In the genomic region with DNA sequence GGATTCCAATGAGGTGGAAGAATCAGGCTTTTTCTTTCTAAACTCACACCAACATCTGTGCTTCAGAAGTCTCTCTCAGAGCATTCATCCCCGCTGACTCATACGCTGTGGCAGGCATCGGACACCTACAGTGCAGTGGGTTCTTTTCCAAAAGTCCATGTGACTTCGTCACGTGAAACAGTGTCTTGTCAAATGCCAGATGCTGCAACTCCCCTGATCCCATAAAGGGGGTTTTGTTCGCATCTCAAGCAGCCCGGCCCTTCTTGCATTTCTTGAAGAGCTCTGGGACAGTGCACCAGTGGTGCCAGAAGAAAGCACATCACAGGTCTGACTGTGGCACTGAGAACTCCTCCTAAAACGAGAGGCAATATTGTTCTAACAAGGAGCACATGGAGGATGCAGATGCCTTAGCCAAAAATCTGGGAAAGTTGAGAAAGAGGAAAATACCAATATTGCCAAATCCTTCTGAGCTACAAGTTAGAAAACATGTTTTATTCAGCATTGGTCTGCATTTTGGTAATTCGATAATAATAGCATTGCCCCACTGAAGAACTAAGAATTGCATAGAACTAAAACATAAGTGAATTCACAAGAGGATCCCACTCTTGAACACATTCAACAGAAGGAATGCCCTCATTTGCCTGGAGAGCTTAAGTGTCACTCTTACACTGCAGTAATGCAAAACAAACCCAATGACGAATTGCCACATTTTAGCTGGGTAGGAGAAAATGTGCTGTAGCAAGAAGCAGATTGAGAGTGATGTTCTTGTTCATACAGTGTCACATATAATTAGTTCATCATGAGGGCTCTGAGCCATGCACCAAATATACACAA, we compare ENCODE assay signal across 1 cellular context.
A peak's percentile ranks its signal among the peaks of the same experiment; 100 is the strongest.
TF ChIP-seq lines count a peak whose summit lies in the region.

No MANE protein-coding gene starts in this region.

TF ChIP-seq in HepG2, 621 proteins besides CTCF, POLR2A, EP300 and RAD21 (continued from another document):
- TF ChIP-seq BHLHE40 (IDR thresholded peaks at IDR 0.05; ENCODE audit: low read length) (peak; percentile 51; the same call in 1 of the 2 replicates), CCDC6 (CRISPR knock-in tag; IDR thresholded peaks at IDR 0.05) (no peak), SAP130 (CRISPR knock-in tag; IDR thresholded peaks at IDR 0.05; ENCODE audit: low read depth) (0 out of 2 replicates have a peak, but pooled peaks have one; percentile 28), FOSL2 (CRISPR knock-in tag; IDR thresholded peaks at IDR 0.05) (peak; percentile 83), ZNF337 (CRISPR knock-in tag; IDR thresholded peaks at IDR 0.05; ENCODE audit: borderline replicate concordance, low read depth) (no peak), ZNF720 (CRISPR knock-in tag; IDR thresholded peaks at IDR 0.05) (no peak), ZNF678 (CRISPR knock-in tag; IDR thresholded peaks at IDR 0.05) (no peak), ZNF768 (CRISPR knock-in tag; IDR thresholded peaks at IDR 0.05) (no peak), ZNF816 (CRISPR knock-in tag; IDR thresholded peaks at IDR 0.05; ENCODE audit: borderline replicate concordance) (no peak), ZNF510 (CRISPR knock-in tag; IDR thresholded peaks at IDR 0.05; ENCODE audit: low read depth) (no peak), PAX8 (CRISPR knock-in tag; IDR thresholded peaks at IDR 0.05; ENCODE audit: borderline replicate concordance) (no peak), AHR (CRISPR knock-in tag; IDR thresholded peaks at IDR 0.05) (no peak), ZNF879 (CRISPR knock-in tag; IDR thresholded peaks at IDR 0.05) (no peak), MAF1 (CRISPR knock-in tag; IDR thresholded peaks at IDR 0.05; ENCODE audit: borderline replicate concordance) (no peak), ISL2 (CRISPR knock-in tag; IDR thresholded peaks at IDR 0.05) (no peak), NFE2 (CRISPR knock-in tag; IDR thresholded peaks at IDR 0.05) (no peak), NFE2L1 (CRISPR knock-in tag; IDR thresholded peaks at IDR 0.05; ENCODE audit: borderline replicate concordance) (no peak), MEF2D (CRISPR knock-in tag; IDR thresholded peaks at IDR 0.05) (no peak), REL (CRISPR knock-in tag; conservative IDR thresholded peaks at IDR 0.05) (no peak)
- TF ChIP-seq, protein P1, sequence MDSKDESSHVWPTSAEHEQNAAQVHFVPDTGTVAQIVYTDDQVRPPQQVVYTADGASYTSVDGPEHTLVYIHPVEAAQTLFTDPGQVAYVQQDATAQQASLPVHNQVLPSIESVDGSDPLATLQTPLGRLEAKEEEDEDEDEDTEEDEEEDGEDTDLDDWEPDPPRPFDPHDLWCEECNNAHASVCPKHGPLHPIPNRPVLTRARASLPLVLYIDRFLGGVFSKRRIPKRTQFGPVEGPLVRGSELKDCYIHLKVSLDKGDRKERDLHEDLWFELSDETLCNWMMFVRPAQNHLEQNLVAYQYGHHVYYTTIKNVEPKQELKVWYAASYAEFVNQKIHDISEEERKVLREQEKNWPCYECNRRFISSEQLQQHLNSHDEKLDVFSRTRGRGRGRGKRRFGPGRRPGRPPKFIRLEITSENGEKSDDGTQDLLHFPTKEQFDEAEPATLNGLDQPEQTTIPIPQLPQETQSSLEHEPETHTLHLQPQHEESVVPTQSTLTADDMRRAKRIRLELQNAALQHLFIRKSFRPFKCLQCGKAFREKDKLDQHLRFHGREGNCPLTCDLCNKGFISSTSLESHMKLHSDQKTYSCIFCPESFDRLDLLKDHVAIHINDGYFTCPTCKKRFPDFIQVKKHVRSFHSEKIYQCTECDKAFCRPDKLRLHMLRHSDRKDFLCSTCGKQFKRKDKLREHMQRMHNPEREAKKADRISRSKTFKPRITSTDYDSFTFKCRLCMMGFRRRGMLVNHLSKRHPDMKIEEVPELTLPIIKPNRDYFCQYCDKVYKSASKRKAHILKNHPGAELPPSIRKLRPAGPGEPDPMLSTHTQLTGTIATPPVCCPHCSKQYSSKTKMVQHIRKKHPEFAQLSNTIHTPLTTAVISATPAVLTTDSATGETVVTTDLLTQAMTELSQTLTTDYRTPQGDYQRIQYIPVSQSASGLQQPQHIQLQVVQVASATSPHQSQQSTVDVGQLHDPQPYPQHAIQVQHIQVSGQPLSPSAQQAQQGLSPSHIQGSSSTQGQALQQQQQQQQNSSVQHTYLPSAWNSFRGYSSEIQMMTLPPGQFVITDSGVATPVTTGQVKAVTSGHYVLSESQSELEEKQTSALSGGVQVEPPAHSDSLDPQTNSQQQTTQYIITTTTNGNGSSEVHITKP (CRISPR knock-in tag; IDR thresholded peaks at IDR 0.05; ENCODE audit: low read depth), result no peak
- TF ChIP-seq, protein P2, sequence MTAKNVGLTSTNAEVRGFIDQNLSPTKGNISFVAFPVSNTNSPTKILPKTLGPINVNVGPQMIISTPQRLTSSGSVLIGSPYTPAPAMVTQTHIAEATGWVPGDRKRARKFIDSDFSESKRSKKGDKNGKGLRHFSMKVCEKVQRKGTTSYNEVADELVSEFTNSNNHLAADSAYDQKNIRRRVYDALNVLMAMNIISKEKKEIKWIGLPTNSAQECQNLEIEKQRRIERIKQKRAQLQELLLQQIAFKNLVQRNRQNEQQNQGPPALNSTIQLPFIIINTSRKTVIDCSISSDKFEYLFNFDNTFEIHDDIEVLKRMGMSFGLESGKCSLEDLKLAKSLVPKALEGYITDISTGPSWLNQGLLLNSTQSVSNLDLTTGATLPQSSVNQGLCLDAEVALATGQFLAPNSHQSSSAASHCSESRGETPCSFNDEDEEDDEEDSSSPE (CRISPR knock-in tag; IDR thresholded peaks at IDR 0.05), result no peak
- TF ChIP-seq, protein P3, sequence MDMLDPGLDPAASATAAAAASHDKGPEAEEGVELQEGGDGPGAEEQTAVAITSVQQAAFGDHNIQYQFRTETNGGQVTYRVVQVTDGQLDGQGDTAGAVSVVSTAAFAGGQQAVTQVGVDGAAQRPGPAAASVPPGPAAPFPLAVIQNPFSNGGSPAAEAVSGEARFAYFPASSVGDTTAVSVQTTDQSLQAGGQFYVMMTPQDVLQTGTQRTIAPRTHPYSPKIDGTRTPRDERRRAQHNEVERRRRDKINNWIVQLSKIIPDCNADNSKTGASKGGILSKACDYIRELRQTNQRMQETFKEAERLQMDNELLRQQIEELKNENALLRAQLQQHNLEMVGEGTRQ (IDR thresholded peaks at IDR 0.05; ENCODE audit: low read depth, low read length), result 0 out of 2 replicates have a peak, but pooled peaks have one; percentile 20
- TF ChIP-seq, protein P3 (CRISPR knock-in tag; IDR thresholded peaks at IDR 0.05; ENCODE audit: borderline replicate concordance), result no peak; the same call in 1 of the 2 replicates
- TF ChIP-seq, protein P4, sequence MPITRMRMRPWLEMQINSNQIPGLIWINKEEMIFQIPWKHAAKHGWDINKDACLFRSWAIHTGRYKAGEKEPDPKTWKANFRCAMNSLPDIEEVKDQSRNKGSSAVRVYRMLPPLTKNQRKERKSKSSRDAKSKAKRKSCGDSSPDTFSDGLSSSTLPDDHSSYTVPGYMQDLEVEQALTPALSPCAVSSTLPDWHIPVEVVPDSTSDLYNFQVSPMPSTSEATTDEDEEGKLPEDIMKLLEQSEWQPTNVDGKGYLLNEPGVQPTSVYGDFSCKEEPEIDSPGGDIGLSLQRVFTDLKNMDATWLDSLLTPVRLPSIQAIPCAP (CRISPR knock-in tag; IDR thresholded peaks at IDR 0.05; ENCODE audit: low read depth), result no peak
